ENCODE assay signal across 9 cellular contexts in the genomic region with DNA sequence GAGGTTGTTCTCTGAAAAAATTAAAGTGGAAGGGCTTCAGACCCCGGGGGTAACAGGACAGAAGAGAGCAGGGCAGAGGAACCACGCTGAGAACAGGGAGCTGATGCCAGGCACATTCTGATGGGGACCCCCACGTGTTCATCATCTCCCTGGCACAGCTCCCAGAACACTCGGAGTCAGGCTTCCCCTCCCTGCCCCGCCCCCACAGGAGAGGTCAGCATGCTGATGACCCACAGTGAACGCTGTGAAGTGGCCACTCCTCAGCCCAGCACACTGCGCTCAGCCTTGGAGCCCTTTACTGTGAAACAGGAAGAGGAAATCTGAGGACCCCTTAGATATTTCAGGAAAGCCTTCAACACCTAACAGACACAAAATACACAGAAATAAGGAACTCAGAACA. TPM values are rescaled to one million over a fixed set of nuclear protein-coding genes. Genes with fewer than 3 reads are reported as not detected.
A peak's percentile ranks its signal among the peaks of the same experiment; 100 is the strongest.
DNase-seq lines count a peak whose midpoint lies in the region; ATAC-seq and TF ChIP-seq lines count a peak whose summit lies in the region.
"Had no signal": no experiment of that assay in that cellular context is flagged by ENCODE, and none has a peak within 500 bp of the region (broad histone marks: within the 10 kb centered on the region; RNA-seq: fewer than 3 reads in every experiment).

No MANE protein-coding gene starts in this region.

- H3K4me1 ChIP-seq in BLaER1: peaks cover 27% of the 10 kb centered on the region
- no peaks in the 10 kb centered on the region for H3K4me1 ChIP-seq in mucosa of descending colon (ENCODE audit: low read depth)
- no peaks in the 10 kb centered on the region for H3K4me1 ChIP-seq in transverse colon

- H3K4me2 ChIP-seq in BLaER1: peak overlapping the region; percentile 41

- H3K9me3 ChIP-seq in BLaER1 (0 out of 2 replicates have a peak, but pooled peaks cover under 1% of the 10 kb centered on the region), mucosa of descending colon (no peaks in the 10 kb centered on the region), transverse colon (no peaks in the 10 kb centered on the region)

- TF ChIP-seq POLR2A in transverse colon (IDR thresholded peaks at IDR 0.05): no peak

- ATAC-seq in mucosa of descending colon (peak; percentile 23), esophagus mucosa (no peak)

- H3K4me3 ChIP-seq in BLaER1 (no peak overlapping the region), mucosa of descending colon (no peak overlapping the region), transverse colon (no peak overlapping the region)

- no peak for TF ChIP-seq CTCF in mucosa of descending colon (IDR thresholded peaks at IDR 0.05)
- no peak for TF ChIP-seq CTCF in RWPE1 (conservative IDR thresholded peaks at IDR 0.05; ENCODE audit: low read depth)
- no peak for TF ChIP-seq CTCF in transverse colon (IDR thresholded peaks at IDR 0.05)

- intact Hi-C loops in mucosa of descending colon (cut with DNase I, micrococcal nuclease): no loop called here
- intact Hi-C loops in transverse colon (cut with DNase I; ENCODE audit: low total_unique reads): no loop called here

- H3K9ac ChIP-seq in BLaER1: no peak overlapping the region

- in situ Hi-C loops in transverse colon (cut with MboI; ENCODE audit: low pct_ligation_motif_present in 1 of 4, low pct_unique_long_range_greater_than_20kb in 1 of 4, low sequenced_read_pairs in 3 of 4): no loop called here

- H4K20me1 ChIP-seq in BLaER1: peaks cover 68% of the 10 kb centered on the region

- CTCF ChIA-PET in RWPE1 (lab: Yijun Ruan, JAX): no interaction called here

- peaks cover 65% of the 10 kb centered on the region for H3K36me3 ChIP-seq in BLaER1
- H3K36me3 ChIP-seq in mucosa of descending colon (ENCODE audit: low read depth): no peaks in the 10 kb centered on the region
- no peaks in the 10 kb centered on the region for H3K36me3 ChIP-seq in transverse colon

- WGBS in transverse colon (ENCODE audit: low coverage in 1 of 2), 2 donors: 23 to 30% methylated on average over 4 to 7 of the region's 7 CpGs

- no peaks in the 10 kb centered on the region for H3K27me3 ChIP-seq in BLaER1
- H3K27me3 ChIP-seq in transverse colon: no peaks in the 10 kb centered on the region

- POLR2A ChIA-PET in RWPE1 (lab: Yijun Ruan, JAX; ENCODE audit: low non-redundant PET): no interaction called here

- no peak overlapping the region for H3K27ac ChIP-seq in BLaER1
- H3K27ac ChIP-seq in RWPE1: no peak overlapping the region
- no peak overlapping the region for H3K27ac ChIP-seq in transverse colon

- DNase-seq in NCI-H2227 treated with DMSO at 0.1 percent for 48 hours (lab: John Stamatoyannopoulos, UW): peak; percentile 10
- peak; percentile 55 for DNase-seq in ecto neural progenitor cell (ENCODE audit: low spot score)
- peak in 1 of 3 donors; percentile 17 for DNase-seq in mucosa of descending colon
- no peak for DNase-seq in RWPE1 (ENCODE audit: low spot score)
- DNase-seq in COLO668 (lab: John Stamatoyannopoulos, UW; ENCODE audit: unreplicated experiment): no peak
- no peak for DNase-seq in transverse colon
- DNase-seq: stimulated activated CD4-positive, alpha-beta T cell treated with anti-CD3 and anti-CD28 coated beads, Interleukin-15, amount 100 ng/mL, for 24 hours had no signal

- no peak for TF ChIP-seq EP300 in transverse colon (IDR thresholded peaks at IDR 0.05; ENCODE audit: low read depth)

RNA-seq across cellular contexts. Expression of gene RETREG1, which starts 16.4 kb away (rescaled TPM):
- 100 to 1,000 TPM in 1 of 3 donors, 10 to 100 TPM in 2; 54.1 to 102 (median 55.8) TPM for total RNA-seq in mucosa of descending colon
- total RNA-seq in esophagus mucosa: 1.5 TPM
- total RNA-seq in transverse colon: 10 to 100 TPM; 33.2 to 93.5 (median 66.2) TPM

Comparison
In these comparisons a context has a peak if more than half of its experiments do, and no peak if none do; other contexts are left out.
1. DNase-seq: peak in NCI-H2227 treated with DMSO at 0.1 percent for 48 hours (single experiment) and ecto neural progenitor cell (single experiment); none in RWPE1 (single experiment), COLO668 (single experiment) and transverse colon (single experiment).
2. RNA of gene RETREG1, which starts 16.4 kb away (total RNA-seq): 33.2 to 93.5 TPM in transverse colon and 54.1 to 102 TPM in mucosa of descending colon; 1.5 TPM in esophagus mucosa (single experiment); every median in the first group is over 10 times any median in the second.